Comparison of ENCODE assay signal across 33 cellular contexts in genomic region chr14:37328673-37329072, GRCh38.
"Had no signal": no experiment of that assay in that cellular context is flagged by ENCODE, and none has a peak within 500 bp of the region (broad histone marks: within the 10 kb centered on the region; RNA-seq: fewer than 3 reads in every experiment).

No MANE protein-coding gene starts in this region.

- ATAC-seq: activated CD4-positive, alpha-beta T cell treated with anti-CD3 and anti-CD28 coated beads for 36 hours; activated CD4-positive, CD25-positive, alpha-beta regulatory T cell treated with anti-CD3 and anti-CD28 coated beads, Interleukin-2, amount 50 U/mL, for 24 hours; activated naive CD8-positive, alpha-beta T cell treated with anti-CD3 and anti-CD28 coated beads, Interleukin-2, amount 50 U/mL, for 24 hours; Right ventricle myocardium inferior had no signal

- H3K36me3 Mint-ChIP-seq: activated CD4-positive, alpha-beta memory T cell treated with anti-CD3 and anti-CD28 coated beads for 36 hours; activated naive CD4-positive, alpha-beta T cell treated with anti-CD3 and anti-CD28 coated beads, Interleukin-2, amount 10 ng/mL, durations not matched to agents 7 days and 5 days; activated naive CD8-positive, alpha-beta T cell had no signal

- H3K27ac ChIP-seq: brain microvascular endothelial cell, KMS-11, PC-9, RWPE1 had no signal

- DNase-seq: activated CD4-positive, alpha-beta memory T cell treated with anti-CD3 and anti-CD28 coated beads for 36 hours; activated CD4-positive, alpha-beta T cell treated with anti-CD3 and anti-CD28 coated beads for 36 hours; activated CD4-positive, alpha-beta T cell treated with anti-CD3 and anti-CD28 coated beads, Interleukin-2, amount 10 ng/mL, durations not matched to agents 7 days and 5 days; activated CD8-positive, alpha-beta memory T cell treated with anti-CD3 and anti-CD28 coated beads, Interleukin-2, amount 50 U/mL, for 4 hours; activated effector memory CD4-positive, alpha-beta T cell treated with Interleukin-2 at 50 U/mL for 16 hours; activated naive CD4-positive, alpha-beta T cell treated with anti-CD3 and anti-CD28 coated beads, Interleukin-2, amount 10 ng/mL, durations not matched to agents 7 days and 5 days; activated naive CD8-positive, alpha-beta T cell treated with anti-CD3 and anti-CD28 coated beads, Interleukin-2, amount 50 U/mL, for 24 hours; activated T-cell treated with anti-CD3 and anti-CD28 coated beads for 4 hours; activated T-cell treated with anti-CD3 and anti-CD28 coated beads, Interleukin-2, amount 50 U/mL, for 48 hours; aorta; brain microvascular endothelial cell; central memory CD4-positive, alpha-beta T cell; NCI-H1092 treated with DMSO at 0.1 percent for 48 hours; NCI-H146; NCI-H187; NCI-H2029 treated with DMSO at 0.1 percent for 48 hours; NCI-H2107; NCI-H2171; NCI-H510A; NCI-H526; NCI-H748 treated with DMSO at 0.1 percent for 48 hours; NK-92 treated with Interleukin-12 subunit alpha and Interleukin-12 subunit beta, amount 100 ng/mL, for 24 hours; PC-9; SIG-M5; SW 1271; T-helper 1 cell; T-helper 2 cell; T-helper 9 cell had no signal

- H3K4me3 ChIP-seq: PC-9 had no signal

- H3K4me2 ChIP-seq: KMS-11, PC-9 had no signal

- H3K36me3 ChIP-seq: brain microvascular endothelial cell had no signal

- H3K27me3 ChIP-seq: brain microvascular endothelial cell had no signal

- H3K27me3 Mint-ChIP-seq: activated CD4-positive, alpha-beta memory T cell treated with anti-CD3 and anti-CD28 coated beads for 36 hours; activated CD4-positive, alpha-beta T cell treated with anti-CD3 and anti-CD28 coated beads for 36 hours; activated CD4-positive, alpha-beta T cell treated with anti-CD3 and anti-CD28 coated beads, Interleukin-2, amount 10 ng/mL, durations not matched to agents 7 days and 5 days; activated naive CD4-positive, alpha-beta T cell treated with anti-CD3 and anti-CD28 coated beads, Interleukin-2, amount 10 ng/mL, durations not matched to agents 7 days and 5 days; activated naive CD8-positive, alpha-beta T cell; activated naive CD8-positive, alpha-beta T cell treated with anti-CD3 and anti-CD28 coated beads, Interleukin-2, amount 50 U/mL, for 24 hours had no signal

- H2AFZ ChIP-seq: PC-9 had no signal

- H3K27ac Mint-ChIP-seq: activated CD4-positive, alpha-beta memory T cell treated with anti-CD3 and anti-CD28 coated beads for 36 hours; activated CD4-positive, alpha-beta T cell treated with anti-CD3 and anti-CD28 coated beads for 36 hours; activated CD4-positive, alpha-beta T cell treated with anti-CD3 and anti-CD28 coated beads, Interleukin-2, amount 10 ng/mL, durations not matched to agents 7 days and 5 days; activated naive CD4-positive, alpha-beta T cell treated with anti-CD3 and anti-CD28 coated beads, Interleukin-2, amount 10 ng/mL, durations not matched to agents 7 days and 5 days; activated naive CD8-positive, alpha-beta T cell; activated naive CD8-positive, alpha-beta T cell treated with anti-CD3 and anti-CD28 coated beads, Interleukin-2, amount 50 U/mL, for 24 hours had no signal

- H3K4me1 Mint-ChIP-seq: activated CD4-positive, alpha-beta T cell treated with anti-CD3 and anti-CD28 coated beads for 36 hours; activated CD4-positive, alpha-beta T cell treated with anti-CD3 and anti-CD28 coated beads, Interleukin-2, amount 10 ng/mL, durations not matched to agents 7 days and 5 days; activated naive CD4-positive, alpha-beta T cell treated with anti-CD3 and anti-CD28 coated beads, Interleukin-2, amount 10 ng/mL, durations not matched to agents 7 days and 5 days; activated naive CD8-positive, alpha-beta T cell treated with anti-CD3 and anti-CD28 coated beads, Interleukin-2, amount 50 U/mL, for 24 hours had no signal

- H3K4me3 Mint-ChIP-seq: activated CD4-positive, alpha-beta memory T cell treated with anti-CD3 and anti-CD28 coated beads for 36 hours; activated CD4-positive, alpha-beta T cell treated with anti-CD3 and anti-CD28 coated beads for 36 hours; activated CD4-positive, alpha-beta T cell treated with anti-CD3 and anti-CD28 coated beads, Interleukin-2, amount 10 ng/mL, durations not matched to agents 7 days and 5 days; activated naive CD4-positive, alpha-beta T cell treated with anti-CD3 and anti-CD28 coated beads, Interleukin-2, amount 10 ng/mL, durations not matched to agents 7 days and 5 days; activated naive CD8-positive, alpha-beta T cell; activated naive CD8-positive, alpha-beta T cell treated with anti-CD3 and anti-CD28 coated beads, Interleukin-2, amount 50 U/mL, for 24 hours had no signal
